8 cellular contexts compared by ENCODE assay signal in genomic region chr1:165717918-165718515, GRCh38. TPM values are rescaled to one million over a fixed set of nuclear protein-coding genes. Genes with fewer than 3 reads are reported as not detected.
DNase-seq lines count a peak whose midpoint lies in the region; ATAC-seq and TF ChIP-seq lines count a peak whose summit lies in the region.

No MANE protein-coding gene starts in this region.

- H3K27ac ChIP-seq in SJCRH30 = no peak overlapping the region

- H3K9me3 ChIP-seq in SJCRH30 (replicated peaks) = no peaks in the 10 kb centered on the region

- H3K4me3 ChIP-seq in LNCaP clone FGC (ENCODE audit: low read depth, low read length) = no peak overlapping the region
- no peak overlapping the region for H3K4me3 ChIP-seq in SJCRH30

- H3K27me3 Mint-ChIP-seq in memory B cell = peaks cover 2% of the 10 kb centered on the region

- H3K36me3 ChIP-seq in SJCRH30 = no peaks in the 10 kb centered on the region

- TF ChIP-seq CTCF in LNCaP clone FGC (IDR thresholded peaks at IDR 0.05; ENCODE audit: control insufficient read depth, extremely low read depth, insufficient read depth) = peak; percentile 97

- peaks cover 2% of the 10 kb centered on the region for H3K36me3 Mint-ChIP-seq in memory B cell

- no peaks in the 10 kb centered on the region for H3K27me3 ChIP-seq in SJCRH30

- H3K27ac Mint-ChIP-seq in memory B cell = no peak overlapping the region

- no peaks in the 10 kb centered on the region for H3K4me1 Mint-ChIP-seq in memory B cell

- peaks cover 3% of the 10 kb centered on the region for H3K9me3 Mint-ChIP-seq in memory B cell

- ATAC-seq in GM18907 (IDR thresholded peaks at IDR 0.05; ENCODE audit: unreplicated experiment) (peak; percentile 71), memory B cell (ENCODE audit: low read depth) (peak; percentile 56), GM21619 (IDR thresholded peaks at IDR 0.05; ENCODE audit: unreplicated experiment) (no peak)

- 0 out of 2 replicates have a peak, but pooled peaks cover 2% of the 10 kb centered on the region for H3K4me1 ChIP-seq in SJCRH30

- peak; percentile 31 for DNase-seq in COR-L47 (lab: John Stamatoyannopoulos, UW)
- no peak for DNase-seq in LNCaP clone FGC (ENCODE audit: low read depth)
- peak; percentile 23 to 68 for DNase-seq in SJCRH30
- peak; percentile 71 for DNase-seq in dedifferentiated amniotic fluid mesenchymal stem cell (ENCODE audit: extremely low spot score)
- DNase-seq in memory B cell (ENCODE audit: low spot score in 2 of 2) = peak; percentile 20 to 25
- no peak for DNase-seq in NK-92 treated with Interleukin-12 subunit alpha and Interleukin-12 subunit beta, amount 100 ng/mL, for 24 hours (lab: John Stamatoyannopoulos, UW)

- no peak overlapping the region for H3K4me3 Mint-ChIP-seq in memory B cell

RNA-seq across cellular contexts. Expression of gene ALDH9A1, which starts 19.7 kb away (rescaled TPM):
- total RNA-seq in SJCRH30 (2014; rRNA removed; shearing (Covaris generic)) = 34.7 and 37.4 TPM in 2 replicates

RNA-seq across cellular contexts. Expression of gene TMCO1, which starts 50.7 kb away (rescaled TPM):
- total RNA-seq in SJCRH30 (2014; rRNA removed; shearing (Covaris generic)) = 77.4 and 82.8 TPM in 2 replicates

Comparison
In these comparisons a context has a peak if more than half of its experiments do, and no peak if none do; other contexts are left out.
1. DNase-seq: peak in COR-L47 (single experiment), SJCRH30 (2 of 2), dedifferentiated amniotic fluid mesenchymal stem cell (single experiment) and memory B cell (2 of 2); none in LNCaP clone FGC (single experiment) and NK-92 treated with Interleukin-12 subunit alpha and Interleukin-12 subunit beta, amount 100 ng/mL, for 24 hours (single experiment).